ENCODE assay signal across 17 cellular contexts in the genomic region with DNA sequence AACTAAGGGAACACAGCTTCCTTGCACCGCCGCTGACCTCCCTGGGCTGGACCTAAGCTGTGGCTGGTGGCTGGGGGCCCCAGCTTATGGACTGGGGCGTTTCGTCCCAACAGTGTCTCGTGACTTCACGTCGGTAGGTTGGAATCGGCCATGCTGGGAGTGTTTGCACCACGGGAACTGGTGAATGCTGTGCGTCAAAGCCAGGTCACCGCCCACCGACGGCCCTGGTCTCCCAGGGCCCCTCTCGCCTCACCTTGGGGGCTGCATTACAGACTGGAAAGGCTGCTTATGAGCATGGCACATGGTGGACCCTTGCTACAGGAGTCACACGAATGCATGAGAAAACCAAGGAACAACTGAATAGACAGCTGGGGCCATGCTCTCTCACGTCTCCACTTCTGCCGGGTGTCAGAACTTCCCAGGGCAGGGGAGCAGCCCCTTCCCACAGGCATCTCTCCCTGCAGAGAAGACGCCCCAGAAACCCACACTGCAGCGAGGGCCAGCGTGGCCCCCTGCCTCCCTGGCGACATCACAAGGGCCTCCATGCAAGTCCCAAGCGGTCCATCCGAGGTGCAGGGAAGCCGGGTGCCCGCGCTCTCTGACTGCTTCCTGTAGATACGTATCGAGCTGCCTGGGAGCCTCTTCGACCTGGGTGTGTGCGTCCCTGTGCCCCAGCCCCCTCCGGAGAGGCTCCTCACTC.
DNase-seq lines count a peak whose midpoint lies in the region; ATAC-seq and TF ChIP-seq lines count a peak whose summit lies in the region.
"Had no signal": no experiment of that assay in that cellular context is flagged by ENCODE, and none has a peak within 500 bp of the region (broad histone marks: within the 10 kb centered on the region; RNA-seq: fewer than 3 reads in every experiment).

No MANE protein-coding gene starts in this region.

- H3K27me3 Mint-ChIP-seq in CD14-positive monocyte (ENCODE audit: low read depth in 3 of 3) (peaks cover 0 to 4% (median 3%) of the 10 kb centered on the region in 3 donors), nephron (ENCODE audit: low read depth) (peaks cover 16% of the 10 kb centered on the region), type B pancreatic cell (no peaks in the 10 kb centered on the region)
- no peaks in the 10 kb centered on the region for H3K27me3 Mint-ChIP-seq in activated T-cell treated with anti-CD3 and anti-CD28 coated beads, Interleukin-2, amount 50 U/mL, for 24 hours
- H3K27me3 Mint-ChIP-seq: activated CD4-positive, alpha-beta T cell treated with anti-CD3 and anti-CD28 coated beads, Interleukin-2, amount 10 ng/mL, durations not matched to agents 24 days and 14 days; CD4-positive, alpha-beta T cell; stimulated activated naive CD8-positive, alpha-beta T cell treated with anti-CD3 and anti-CD28 coated beads, Interleukin-15, Interleukin-2, amounts not matched to agents 100 ng/mL and 50 ng/mL, for 24 hours had no signal

- peaks cover 0 to 11% (median 2%) of the 10 kb centered on the region in 7 donors for H3K9me3 Mint-ChIP-seq in CD14-positive monocyte
- no peaks in the 10 kb centered on the region for H3K9me3 Mint-ChIP-seq in nephron
- no peaks in the 10 kb centered on the region for H3K9me3 Mint-ChIP-seq in type B pancreatic cell
- H3K9me3 Mint-ChIP-seq in activated T-cell treated with anti-CD3 and anti-CD28 coated beads, Interleukin-2, amount 50 U/mL, for 24 hours: no peaks in the 10 kb centered on the region
- H3K9me3 Mint-ChIP-seq: activated CD4-positive, alpha-beta T cell treated with anti-CD3 and anti-CD28 coated beads, Interleukin-2, amount 10 ng/mL, durations not matched to agents 24 days and 14 days; CD4-positive, alpha-beta T cell; HFFc6; stimulated activated naive CD8-positive, alpha-beta T cell treated with anti-CD3 and anti-CD28 coated beads, Interleukin-15, Interleukin-2, amounts not matched to agents 100 ng/mL and 50 ng/mL, for 24 hours had no signal

- WGBS in body of pancreas, 2 donors: 87 to 90% methylated on average over 16 to 31 of the region's 31 CpGs

- H3K36me3 ChIP-seq in body of pancreas (replicated peaks in 1 of 2; ENCODE audit: insufficient read depth in 1 of 2, low read depth in 2 of 2): no peaks in the 10 kb centered on the region
- H3K36me3 ChIP-seq: tibial artery, WERI-Rb-1 had no signal

- no peak for DNase-seq in CD14-positive monocyte (ENCODE audit: low spot score)
- no peak for DNase-seq in body of pancreas
- DNase-seq in type B pancreatic cell (ENCODE audit: extremely low spot score, unreplicated experiment): no peak
- DNase-seq in activated T-cell treated with anti-CD3 and anti-CD28 coated beads, Interleukin-2, amount 50 U/mL, for 24 hours: no peak
- DNase-seq in NCI-H2029 treated with DMSO at 0.1 percent for 48 hours (lab: John Stamatoyannopoulos, UW): no peak
- DNase-seq in HUDEP-2 (lab: John Stamatoyannopoulos, UW; ENCODE audit: unreplicated experiment in 76 of 76): no peak
- DNase-seq: CD4-positive, alpha-beta T cell; GOT3; NCI-H1048; NCI-H1694; tibial artery; WERI-Rb-1 had no signal

- H3K27ac Mint-ChIP-seq in CD14-positive monocyte (peak overlapping the region; percentile 87 to 96 (median 95)), nephron (peak overlapping the region in 2 of 3 experiments; percentile 24 to 37), type B pancreatic cell (peak overlapping the region; percentile 58)
- H3K27ac Mint-ChIP-seq in activated T-cell treated with anti-CD3 and anti-CD28 coated beads, Interleukin-2, amount 50 U/mL, for 24 hours: no peak overlapping the region
- H3K27ac Mint-ChIP-seq: activated CD4-positive, alpha-beta T cell treated with anti-CD3 and anti-CD28 coated beads, Interleukin-2, amount 10 ng/mL, durations not matched to agents 24 days and 14 days; CD4-positive, alpha-beta T cell; HFFc6; stimulated activated naive CD8-positive, alpha-beta T cell treated with anti-CD3 and anti-CD28 coated beads, Interleukin-15, Interleukin-2, amounts not matched to agents 100 ng/mL and 50 ng/mL, for 24 hours had no signal

- H3K27ac ChIP-seq in body of pancreas: peak overlapping the region; percentile 74 to 89 (median 83)
- H3K27ac ChIP-seq: WERI-Rb-1 had no signal

- intact Hi-C loops in CD14-positive monocyte (cut with micrococcal nuclease) (no loop called here), body of pancreas (cut with DNase I) (no loop called here)

- H3K4me3 Mint-ChIP-seq in CD14-positive monocyte (peak overlapping the region; percentile 57), nephron (no peak overlapping the region), type B pancreatic cell (no peak overlapping the region)
- H3K4me3 Mint-ChIP-seq in activated T-cell treated with anti-CD3 and anti-CD28 coated beads, Interleukin-2, amount 50 U/mL, for 24 hours: no peak overlapping the region
- H3K4me3 Mint-ChIP-seq: activated CD4-positive, alpha-beta T cell treated with anti-CD3 and anti-CD28 coated beads, Interleukin-2, amount 10 ng/mL, durations not matched to agents 24 days and 14 days; CD4-positive, alpha-beta T cell; HFFc6; stimulated activated naive CD8-positive, alpha-beta T cell treated with anti-CD3 and anti-CD28 coated beads, Interleukin-15, Interleukin-2, amounts not matched to agents 100 ng/mL and 50 ng/mL, for 24 hours had no signal

- H3K9me3 ChIP-seq in body of pancreas: no peaks in the 10 kb centered on the region
- H3K9me3 ChIP-seq: tibial artery had no signal

- no peak overlapping the region for H3K4me3 ChIP-seq in body of pancreas

- no peak for TF ChIP-seq POLR2A in body of pancreas (IDR thresholded peaks at IDR 0.05)

- ATAC-seq in body of pancreas: no peak
- ATAC-seq: HepG2 had no signal

- no peak for TF ChIP-seq CTCF in CD14-positive monocyte (IDR thresholded peaks at IDR 0.05)
- TF ChIP-seq CTCF in body of pancreas (IDR thresholded peaks at IDR 0.05): no peak
- no peak for TF ChIP-seq CTCF in nephron (IDR thresholded peaks at IDR 0.05; ENCODE audit: unreplicated experiment in 3 of 3)
- TF ChIP-seq CTCF in type B pancreatic cell (conservative IDR thresholded peaks at IDR 0.05): no peak

- peaks cover 30% of the 10 kb centered on the region for H3K4me1 ChIP-seq in body of pancreas

- H3K4me1 Mint-ChIP-seq in CD14-positive monocyte: peaks cover 32% of the 10 kb centered on the region
- H3K4me1 Mint-ChIP-seq in nephron: peaks cover 47% of the 10 kb centered on the region
- H3K4me1 Mint-ChIP-seq in type B pancreatic cell (ENCODE audit: unreplicated experiment): peaks cover 12% of the 10 kb centered on the region
- peaks cover 8% of the 10 kb centered on the region for H3K4me1 Mint-ChIP-seq in activated T-cell treated with anti-CD3 and anti-CD28 coated beads, Interleukin-2, amount 50 U/mL, for 24 hours (ENCODE audit: low read depth)

- H3K36me3 Mint-ChIP-seq in CD14-positive monocyte (no peaks in the 10 kb centered on the region), nephron (ENCODE audit: low read depth) (no peaks in the 10 kb centered on the region), type B pancreatic cell (no peaks in the 10 kb centered on the region)
- no peaks in the 10 kb centered on the region for H3K36me3 Mint-ChIP-seq in activated T-cell treated with anti-CD3 and anti-CD28 coated beads, Interleukin-2, amount 50 U/mL, for 24 hours (ENCODE audit: low read depth)

- H3K27me3 ChIP-seq in body of pancreas: no peaks in the 10 kb centered on the region

Comparison
In these comparisons a context has a peak if more than half of its experiments do, and no peak if none do; other contexts are left out.
1. H3K4me3 Mint-ChIP-seq: peak in CD14-positive monocyte (2 of 2); none in nephron (0 of 3), type B pancreatic cell (single experiment) and activated T-cell treated with anti-CD3 and anti-CD28 coated beads, Interleukin-2, amount 50 U/mL, for 24 hours (single experiment).